ENCODE assay signal across 15 cellular contexts in the genomic region with DNA sequence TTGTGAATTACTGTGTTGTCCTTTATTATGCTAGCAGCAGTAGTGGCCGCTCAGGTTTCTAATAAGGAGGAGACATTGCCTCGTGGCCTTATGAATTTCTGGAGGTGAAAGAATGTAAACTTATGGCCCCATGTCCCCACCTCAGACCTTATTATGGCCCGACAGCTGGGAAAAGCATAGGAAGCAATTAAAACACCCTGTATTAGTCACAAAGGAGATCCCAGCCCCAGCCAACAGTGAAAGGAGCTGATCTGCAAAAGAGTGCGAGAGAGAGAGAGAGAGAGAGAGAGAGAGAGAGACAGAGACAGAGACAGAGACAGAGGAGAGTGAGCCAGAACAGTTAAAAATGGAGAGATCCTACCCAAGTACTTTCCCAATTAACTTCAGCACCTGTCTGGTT.
"Had no signal": no experiment of that assay in that cellular context is flagged by ENCODE, and none has a peak within 500 bp of the region (broad histone marks: within the 10 kb centered on the region; RNA-seq: fewer than 3 reads in every experiment).

No MANE protein-coding gene starts in this region.

- H3K4me1 ChIP-seq: tibial artery, upper lobe of left lung, uterus had no signal

- H3K36me3 Mint-ChIP-seq: naive B cell had no signal

- H3K4me3 Mint-ChIP-seq: naive B cell had no signal

- H3K4me1 Mint-ChIP-seq: naive B cell had no signal

- ATAC-seq: gastrocnemius medialis had no signal

- H3K36me3 ChIP-seq: gastrocnemius medialis, heart right ventricle, neutrophil, tibial artery, upper lobe of left lung, uterus had no signal

- DNase-seq: dermis blood vessel endothelial cell; gastrocnemius medialis; heart right ventricle; hypothalamus; kidney glomerular epithelial cell; mesendoderm; naive B cell; posterior cingulate gyrus; stimulated activated CD4-positive, alpha-beta T cell treated with anti-CD3 and anti-CD28 coated beads, Interleukin-2, amount 100 ng/mL, for 48 hours; stimulated activated naive CD4-positive, alpha-beta T cell treated with Interleukin-2 at 50 U/mL for 16 hours; tibial artery; upper lobe of left lung; uterus had no signal

- H3K4me3 ChIP-seq: gastrocnemius medialis, heart right ventricle, smooth muscle cell, tibial artery, upper lobe of left lung, uterus had no signal

- H3K27me3 ChIP-seq: gastrocnemius medialis, heart right ventricle, neutrophil, tibial artery, upper lobe of left lung, uterus had no signal

- H3K9me3 ChIP-seq: gastrocnemius medialis, neutrophil, tibial artery, upper lobe of left lung, uterus had no signal

- H3K27ac ChIP-seq: gastrocnemius medialis, neutrophil, tibial artery, upper lobe of left lung had no signal
